Comparison of ENCODE assay signal across 1 cellular context in the genomic region with DNA sequence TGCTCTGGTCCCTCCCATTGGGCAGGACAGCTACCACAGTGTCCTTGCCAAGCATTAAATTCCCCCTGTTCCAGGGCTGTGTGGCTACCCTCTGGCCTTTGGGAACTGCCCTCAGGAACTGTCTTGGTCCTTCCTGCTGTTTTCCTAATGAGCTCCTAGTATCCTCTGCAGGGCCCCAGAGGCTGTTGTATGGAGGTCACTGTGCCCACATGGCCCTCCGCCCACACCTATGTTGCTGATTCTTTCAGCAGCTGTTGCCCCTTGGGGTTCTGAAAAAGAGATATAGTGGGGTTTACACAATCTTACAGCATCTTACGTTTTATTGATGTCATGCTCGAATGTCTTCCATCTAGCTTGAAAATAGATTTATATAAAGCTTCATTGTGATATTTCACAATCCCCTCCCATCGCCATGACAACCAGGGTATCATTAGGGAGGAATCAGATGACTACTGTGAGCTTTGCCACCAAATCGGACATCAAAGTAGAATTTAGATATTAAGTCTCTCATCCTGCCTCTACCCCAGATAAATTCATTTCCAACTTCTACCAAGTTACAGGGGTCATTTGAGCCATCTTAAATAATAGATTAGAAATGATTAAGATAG.
TF ChIP-seq lines count a peak whose summit lies in the region.

No MANE protein-coding gene starts in this region.

TF ChIP-seq in IMR-90, 13 proteins besides CTCF, POLR2A, EP300 and RAD21:
- TF ChIP-seq CEBPB (IDR thresholded peaks at IDR 0.05; ENCODE audit: low read depth, low read length) (peak; percentile 59), NFE2L2 (IDR thresholded peaks at IDR 0.05; ENCODE audit: low read depth, low read length) (no peak)
TF ChIP-seq in IMR-90: peak in this region for 1.
